8 cellular contexts compared by ENCODE assay signal in the genomic region with DNA sequence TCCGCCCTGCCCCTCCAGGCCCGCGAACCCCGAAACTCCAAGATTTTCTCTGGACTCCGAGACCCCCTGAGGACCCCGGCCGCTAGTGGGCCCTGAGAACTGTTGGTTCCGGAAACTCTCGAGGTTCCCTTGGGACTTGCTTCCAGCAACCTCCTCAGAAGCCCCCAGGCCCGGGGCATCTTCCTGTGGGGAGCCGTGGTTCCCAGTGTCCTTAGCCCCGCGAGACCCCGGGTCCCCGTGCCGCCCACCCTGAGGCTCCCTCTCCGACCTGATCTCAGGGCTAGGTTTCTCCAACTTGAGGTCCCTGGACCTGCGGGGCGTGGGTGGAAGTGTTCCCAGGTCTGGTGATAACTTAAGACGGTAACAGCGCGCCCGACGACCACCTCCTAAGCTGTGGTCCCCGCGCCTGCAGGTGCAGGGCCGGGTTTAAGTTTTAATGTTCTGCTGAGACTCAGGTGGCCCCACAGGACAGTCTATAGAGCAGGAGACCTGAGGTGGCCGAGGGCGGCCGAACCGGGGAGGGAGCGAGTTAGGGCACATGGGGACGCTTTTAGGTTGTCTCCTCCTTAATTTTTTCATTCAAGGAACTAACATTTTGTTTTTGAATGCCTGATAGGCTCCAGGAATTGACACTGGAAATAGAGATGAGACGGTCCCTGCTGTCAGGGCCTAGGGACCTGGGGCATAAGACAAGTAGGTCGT. TPM values are rescaled to one million over a fixed set of nuclear protein-coding genes. Genes with fewer than 3 reads are reported as not detected.
A peak's percentile ranks its signal among the peaks of the same experiment; 100 is the strongest.
DNase-seq lines count a peak whose midpoint lies in the region; ATAC-seq, FAIRE-seq and TF ChIP-seq lines count a peak whose summit lies in the region.

No MANE protein-coding gene starts in this region.

- H3K27me3 Mint-ChIP-seq in brain = no peaks in the 10 kb centered on the region

- peak overlapping the region; percentile 81 for H3K9ac ChIP-seq in KMS-11

- 5 to 6% methylated on average over 33 to 35 of the region's 35 CpGs for WGBS in lung, 2 donors

- intact Hi-C loops in upper lobe of right lung (cut with DNase I) = no loop called here

- H3K27me3 ChIP-seq in KMS-11 (ENCODE audit: insufficient read depth, low read depth) (no peaks in the 10 kb centered on the region), lung (ENCODE audit: control insufficient read depth, insufficient read depth) (no peaks in the 10 kb centered on the region), upper lobe of right lung (no peaks in the 10 kb centered on the region)

- H3K36me3 ChIP-seq in KMS-11 (ENCODE audit: insufficient read depth) (no peaks in the 10 kb centered on the region), lung (ENCODE audit: control insufficient read depth in 2 of 2, insufficient read depth in 2 of 2, low read length in 2 of 2) (peaks cover 0 to 2% of the 10 kb centered on the region in 2 donors), upper lobe of right lung (no peaks in the 10 kb centered on the region)

- peaks cover 9% of the 10 kb centered on the region for H3K36me3 Mint-ChIP-seq in brain

- no peaks in the 10 kb centered on the region for H4K20me1 ChIP-seq in KMS-11 (ENCODE audit: insufficient read depth)

- H2AFZ ChIP-seq in KMS-11 (ENCODE audit: low read depth) = peak overlapping the region; percentile 41; the same call in 1 of the 2 replicates

- H3K4me1 Mint-ChIP-seq in brain = peaks cover 52% of the 10 kb centered on the region

- H3K4me3 Mint-ChIP-seq in brain = peak overlapping the region; percentile 85 to 90 (median 88)

- no peak for TF ChIP-seq POLR2A in H54 (IDR thresholded peaks at IDR 0.05; ENCODE audit: low read depth, low read length)

- peak overlapping the region; percentile 49 for H3K27ac ChIP-seq in KMS-11
- peak overlapping the region; percentile 5 to 38 for H3K27ac ChIP-seq in lung (ENCODE audit: low read depth in 1 of 2, low read length in 1 of 2)
- H3K27ac ChIP-seq in upper lobe of right lung = peak overlapping the region; percentile 84

- ATAC-seq in lung (ENCODE audit: insufficient read depth, low FRiP score) (no peak), upper lobe of right lung (no peak), GM19397 (IDR thresholded peaks at IDR 0.05; ENCODE audit: unreplicated experiment) (no peak)

- FAIRE-seq in HTR-8/SVneo (lab: Jason Lieb, UNC) = no peak
- no peak for FAIRE-seq in H54 (lab: Jason Lieb, UNC)

- no peaks in the 10 kb centered on the region for H3K9me3 ChIP-seq in lung (ENCODE audit: control insufficient read depth in 2 of 2, insufficient read depth in 1 of 2, low read length in 1 of 2)
- no peaks in the 10 kb centered on the region for H3K9me3 ChIP-seq in upper lobe of right lung

- peak overlapping the region; percentile 22 to 67 (median 64) for H3K27ac Mint-ChIP-seq in brain

- no peaks in the 10 kb centered on the region for H3K9me3 Mint-ChIP-seq in brain

- H3K4me3 ChIP-seq in AG09309 (ENCODE audit: control insufficient read depth, low read depth, low read length) = peak overlapping the region; percentile 95
- H3K4me3 ChIP-seq in KMS-11 (IDR thresholded peaks at IDR 0.05; ENCODE audit: insufficient read depth, low read depth, low read length) = no peak overlapping the region
- peak overlapping the region; percentile 86 for H3K4me3 ChIP-seq in lung
- H3K4me3 ChIP-seq in upper lobe of right lung = peak overlapping the region; percentile 97

- H3K4me1 ChIP-seq in KMS-11 (ENCODE audit: low read depth, poor library complexity, severe bottlenecking) (peaks cover 26% of the 10 kb centered on the region), lung (ENCODE audit: control insufficient read depth in 2 of 2, insufficient read depth in 2 of 2, low read length in 2 of 2) (peaks cover 3 to 15% of the 10 kb centered on the region in 2 donors), upper lobe of right lung (peaks cover 17% of the 10 kb centered on the region)

- H3K79me2 ChIP-seq in KMS-11 (ENCODE audit: insufficient read depth, low read depth) = peaks cover 52% of the 10 kb centered on the region

- DNase-seq in AG09309 (ENCODE audit: low read depth) (no peak), lung (ENCODE audit: low spot score) (no peak), upper lobe of right lung (no peak), HTR-8/SVneo (ENCODE audit: insufficient read length, low spot score) (no peak), H54 (ENCODE audit: insufficient read length, low spot score) (no peak)

- peak overlapping the region; percentile 94 for H3K4me2 ChIP-seq in KMS-11

- TF ChIP-seq CTCF in AG09309 (IDR thresholded peaks at IDR 0.05; ENCODE audit: control insufficient read depth, insufficient read depth, low read depth, low read length, missing control alignments) = no peak
- no peak for TF ChIP-seq CTCF in KMS-11 (conservative IDR thresholded peaks at IDR 0.05; ENCODE audit: low read depth, low read length)
- no peak for TF ChIP-seq CTCF in brain (conservative IDR thresholded peaks at IDR 0.05)
- TF ChIP-seq CTCF in lung (IDR thresholded peaks at IDR 0.05; ENCODE audit: control extremely low read depth, extremely low read depth) = no peak
- no peak for TF ChIP-seq CTCF in upper lobe of right lung (IDR thresholded peaks at IDR 0.05)

RNA-seq across cellular contexts. Expression of a gene that starts 0.7 kb away (rescaled TPM):
- polyA plus RNA-seq in brain (ENCODE audit: insufficient read depth, low read depth, low replicate concordance) (6.1 TPM), lung (10 to 100 TPM; 12.0 to 71.8 TPM)
- total RNA-seq in lung (10 to 100 TPM; 14.6 to 42.3 TPM), upper lobe of right lung (20.6 TPM)

RNA-seq across cellular contexts. Expression of a gene that starts 25.7 kb away (rescaled TPM):
- polyA plus RNA-seq in brain (ENCODE audit: insufficient read depth, low read depth, low replicate concordance) (13.6 TPM), lung (under 1 TPM; 0.30 to 0.55 TPM)
- total RNA-seq in lung (not detected), upper lobe of right lung (not detected)

Comparison
In these comparisons a context has a peak if more than half of its experiments do, and no peak if none do; other contexts are left out.
1. H3K27ac ChIP-seq: peak in every context shown above with its lines; median percentile 84 in upper lobe of right lung; 49 in KMS-11; 22 in lung.